8 cellular contexts compared by ENCODE assay signal in genomic region chr20:37346526-37347346, GRCh38. TPM values are rescaled to one million over a fixed set of nuclear protein-coding genes. Genes with fewer than 3 reads are reported as not detected.
DNase-seq lines count a peak whose midpoint lies in the region; ATAC-seq, FAIRE-seq and TF ChIP-seq lines count a peak whose summit lies in the region.

No MANE protein-coding gene starts in this region.

- BruUV-seq in Caco-2 (replicated peaks; lab: Mats Ljungman, UMichigan): no TSS peak

- TF ChIP-seq CTCF in Caco-2 (IDR thresholded peaks at IDR 0.05; ENCODE audit: insufficient read depth in 1 of 2, low read depth in 1 of 2, low read length in 1 of 2, severe bottlenecking in 1 of 2, unreplicated experiment in 1 of 2) (no peak), Peyer's patch (IDR thresholded peaks at IDR 0.05) (no peak), fibroblast of pulmonary artery (IDR thresholded peaks at IDR 0.05; ENCODE audit: low read length, missing control alignments) (no peak), pancreas (IDR thresholded peaks at IDR 0.05) (no peak)

- H3K9me3 ChIP-seq in Caco-2 (no peaks in the 10 kb centered on the region), Peyer's patch (no peaks in the 10 kb centered on the region), pancreas (no peaks in the 10 kb centered on the region)

- no peaks in the 10 kb centered on the region for H3K27me3 Mint-ChIP-seq in Caco-2 (ENCODE audit: insufficient read depth, unreplicated experiment)

- H3K36me3 ChIP-seq in Caco-2 (ENCODE audit: control insufficient read depth, insufficient read depth, low read length) (peaks cover 9% of the 10 kb centered on the region), Peyer's patch (peaks cover 0 to 18% (median 0%) of the 10 kb centered on the region in 3 donors), pancreas (no peaks in the 10 kb centered on the region)

- no peaks in the 10 kb centered on the region for H3K27me3 ChIP-seq in Caco-2 (replicated peaks; ENCODE audit: control insufficient read depth, insufficient read depth, low read length)
- H3K27me3 ChIP-seq in Peyer's patch: no peaks in the 10 kb centered on the region
- no peaks in the 10 kb centered on the region for H3K27me3 ChIP-seq in pancreas

- peaks cover 49% of the 10 kb centered on the region for H3K36me3 Mint-ChIP-seq in Caco-2 (ENCODE audit: insufficient read depth, unreplicated experiment)

- peaks cover 41% of the 10 kb centered on the region for H3K4me1 Mint-ChIP-seq in Caco-2 (ENCODE audit: low read depth, unreplicated experiment)

- H3K4me1 ChIP-seq in Caco-2 (peaks cover 50% of the 10 kb centered on the region), Peyer's patch (peaks cover 0 to 58% (median 2%) of the 10 kb centered on the region in 4 donors), pancreas (peaks cover 5 to 20% (median 7%) of the 10 kb centered on the region in 3 donors)

- H3K27ac Mint-ChIP-seq in Caco-2 (ENCODE audit: unreplicated experiment): no peak overlapping the region

- WGBS in pancreas, 2 donors: 21 to 22% methylated on average over 18 to 22 of the region's 22 CpGs

- intact Hi-C loops in Caco-2 (cut with micrococcal nuclease; ENCODE audit: unreplicated experiment) (no loop called here), pancreas (cut with DNase I) (no loop called here)

- no peak for FAIRE-seq in pancreas (lab: Jason Lieb, UNC)

- DNase-seq in Caco-2: peak in 1 of 2 experiments; percentile 44
- peak in 1 of 3 donors; percentile 47 for DNase-seq in Peyer's patch
- no peak for DNase-seq in fibroblast of pulmonary artery (ENCODE audit: low read depth)
- peak in 2 of 6 donors; percentile 53 to 82 for DNase-seq in pancreas
- no peak for DNase-seq in DMS53 treated with DMSO at 0.1 percent for 48 hours (lab: John Stamatoyannopoulos, UW; ENCODE audit: unreplicated experiment)
- DNase-seq in NCI-H446 treated with DMSO at 0.1 percent for 48 hours (lab: John Stamatoyannopoulos, UW): no peak
- DNase-seq in SW 1271 (lab: John Stamatoyannopoulos, UW): no peak

- H3K4me3 Mint-ChIP-seq in Caco-2 (ENCODE audit: unreplicated experiment): peak overlapping the region; percentile 10

- H3K9me3 Mint-ChIP-seq in Caco-2 (ENCODE audit: unreplicated experiment): no peaks in the 10 kb centered on the region

- POLR2A ChIA-PET in Caco-2 (lab: Charles Lee): no interaction called here

- peak overlapping the region; percentile 80 to 95 (median 88) for H3K27ac ChIP-seq in Peyer's patch
- H3K27ac ChIP-seq in pancreas: peak overlapping the region; percentile 61 to 89 (median 74)

- TF ChIP-seq POLR2A in Peyer's patch (IDR thresholded peaks at IDR 0.05): no peak

- no peak overlapping the region for H3K4me3 ChIP-seq in Caco-2 (ENCODE audit: low read depth, low read length)
- H3K4me3 ChIP-seq in Peyer's patch: peak overlapping the region; percentile 76 to 84 (median 79)
- H3K4me3 ChIP-seq in fibroblast of pulmonary artery (replicated peaks; ENCODE audit: low read depth, low read length): peak overlapping the region; percentile 59
- peak overlapping the region; percentile 51 to 69 (median 66) for H3K4me3 ChIP-seq in pancreas

- CTCF ChIA-PET in Caco-2 (lab: Charles Lee): interaction anchor here (0.6 kb wide), 1 partner anchor 142 kb away, joined by 3 read pairs; no protein-coding TSS in a partner anchor

- peak in 1 of 4 donors; percentile 3 for ATAC-seq in pancreas
- no peak for ATAC-seq in HG03139 (IDR thresholded peaks at IDR 0.05; ENCODE audit: unreplicated experiment)

RNA-seq across cellular contexts. Expression of gene SRC, which starts 0.8 kb away (rescaled TPM):
- total RNA-seq in Caco-2 (2022) (197 and 222 TPM in 2 replicates), Peyer's patch (100 to 1,000 TPM in 3 of 4 donors, 10 to 100 TPM in 1; 85.8 to 187 (median 146) TPM), pancreas (10 to 100 TPM; 21.3 to 78.4 (median 31.3) TPM)
- 10 to 100 TPM; 64.6 to 75.2 TPM for polyA plus RNA-seq in pancreas

RNA-seq across cellular contexts. Expression of gene MANBAL, which starts 57.3 kb away (rescaled TPM):
- total RNA-seq in Caco-2 (2022) (95.6 and 106 TPM in 2 replicates), Peyer's patch (10 to 100 TPM; 19.8 to 31.4 (median 24.8) TPM), pancreas (10 to 100 TPM in 5 of 6 donors, 1 to 10 TPM in 1; 9.0 to 17.8 (median 15.7) TPM)
- polyA plus RNA-seq in pancreas: 10 to 100 TPM; 28.5 to 42.1 TPM
